In the genomic region with DNA sequence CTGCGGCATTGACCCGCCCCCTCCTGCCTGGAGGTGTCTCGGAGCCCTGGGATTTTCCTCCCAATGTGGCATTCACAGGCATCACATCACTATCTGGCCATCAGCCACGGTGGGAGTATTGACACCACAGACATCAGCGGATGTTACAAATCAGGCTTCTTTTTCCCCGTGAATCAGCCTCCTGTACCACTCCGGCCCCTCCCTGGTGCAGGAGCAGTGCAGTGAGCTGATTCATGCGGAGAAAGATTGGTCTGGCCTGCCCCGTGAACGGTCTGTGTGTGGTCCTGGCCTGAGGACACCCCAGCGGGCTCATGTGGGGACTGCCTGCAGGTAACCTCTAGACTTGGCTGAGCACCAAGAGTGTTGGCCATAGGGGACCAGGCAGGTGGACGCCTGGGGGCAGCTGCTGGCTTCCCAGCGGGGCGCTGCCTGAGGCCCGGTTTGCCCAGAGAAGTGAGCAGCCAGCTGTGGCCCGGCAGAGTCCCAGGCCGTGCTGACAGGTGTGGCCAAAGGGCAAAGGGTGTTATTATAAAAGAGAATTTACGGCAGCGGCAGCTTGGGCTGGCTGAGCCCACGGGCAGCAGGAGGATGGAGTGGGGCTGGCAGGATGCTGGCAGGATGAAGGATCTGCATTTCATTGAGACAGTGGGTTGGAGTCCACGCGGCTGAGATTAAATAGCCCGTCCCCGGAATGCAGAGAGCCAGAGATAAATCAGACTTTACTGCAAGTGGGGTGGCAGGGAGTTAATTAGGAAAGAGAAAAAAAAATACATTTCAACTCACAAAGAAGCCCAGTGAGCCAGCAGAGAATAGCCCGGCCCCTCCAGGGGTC, we compare ENCODE assay signal across 14 cellular contexts. TPM values are rescaled to one million over a fixed set of nuclear protein-coding genes. Genes with fewer than 3 reads are reported as not detected.
DNase-seq lines count a peak whose midpoint lies in the region; ATAC-seq, FAIRE-seq and TF ChIP-seq lines count a peak whose summit lies in the region.
"Had no signal": no experiment of that assay in that cellular context is flagged by ENCODE, and none has a peak within 500 bp of the region (broad histone marks: within the 10 kb centered on the region; RNA-seq: fewer than 3 reads in every experiment).

No MANE protein-coding gene starts in this region.

- no peaks in the 10 kb centered on the region for H4K20me1 ChIP-seq in fibroblast of lung (ENCODE audit: control insufficient read depth, extremely low read depth, insufficient read depth, low read length)

- H3K4me2 ChIP-seq in fibroblast of lung (ENCODE audit: extremely low read depth, insufficient read depth, low read length): no peak overlapping the region

- peak; percentile 14 for DNase-seq in NCI-H1694 treated with DMSO at 0.1 percent for 48 hours (lab: John Stamatoyannopoulos, UW)
- DNase-seq in NCI-H1694 (lab: John Stamatoyannopoulos, UW): no peak
- peak; percentile 88 for DNase-seq in RWPE1 (ENCODE audit: low spot score)
- peak; percentile 53 to 89 for DNase-seq in fibroblast of lung (ENCODE audit: low read depth in 2 of 2)
- DNase-seq in small intestine: peak; percentile 34
- no peak for DNase-seq in activated T-cell treated with anti-CD3 and anti-CD28 coated beads, Interleukin-2, amount 50 U/mL, for 4 hours
- no peak for DNase-seq in immature natural killer cell
- DNase-seq: NCI-H446 treated with DMSO at 0.1 percent for 48 hours; stimulated activated CD4-positive, alpha-beta T cell treated with anti-CD3 and anti-CD28 coated beads, Interleukin-4, amount 100 ng/mL, for 1 hour had no signal

- POLR2A ChIA-PET in RWPE1 (lab: Yijun Ruan, JAX; ENCODE audit: low non-redundant PET): no interaction called here

- no peaks in the 10 kb centered on the region for H3K36me3 Mint-ChIP-seq in activated T-cell treated with anti-CD3 and anti-CD28 coated beads, Interleukin-2, amount 50 U/mL, for 4 hours (ENCODE audit: insufficient read depth)
- no peaks in the 10 kb centered on the region for H3K36me3 Mint-ChIP-seq in immature natural killer cell

- H3K27ac Mint-ChIP-seq in immature natural killer cell: no peak overlapping the region
- H3K27ac Mint-ChIP-seq: nephron; T-helper 2 cell treated with Interferon-gamma antibody and Interleukin-4, amounts not matched to agents 5 μg/mL and 100 μg/mL, for 36 hours had no signal

- H3K27me3 Mint-ChIP-seq in activated T-cell treated with anti-CD3 and anti-CD28 coated beads, Interleukin-2, amount 50 U/mL, for 4 hours (ENCODE audit: low read depth): no peaks in the 10 kb centered on the region
- H3K27me3 Mint-ChIP-seq in immature natural killer cell (ENCODE audit: low read depth in 3 of 3): peaks cover 2 to 3% (median 2%) of the 10 kb centered on the region in 3 donors

- no peak overlapping the region for H2AFZ ChIP-seq in fibroblast of lung (ENCODE audit: low read length)

- no peaks in the 10 kb centered on the region for H3K36me3 ChIP-seq in fibroblast of lung (ENCODE audit: control insufficient read depth, insufficient read depth, low read length)
- H3K36me3 ChIP-seq in small intestine (ENCODE audit: control insufficient read depth in 2 of 2, insufficient read depth in 2 of 2, low read length in 2 of 2): no peaks in the 10 kb centered on the region

- FAIRE-seq in small intestine (lab: Jason Lieb, UNC): no peak

- no peak overlapping the region for H3K4me3 Mint-ChIP-seq in activated T-cell treated with anti-CD3 and anti-CD28 coated beads, Interleukin-2, amount 50 U/mL, for 4 hours
- H3K4me3 Mint-ChIP-seq in immature natural killer cell: no peak overlapping the region
- H3K4me3 Mint-ChIP-seq: T-helper 2 cell treated with Interferon-gamma antibody and Interleukin-4, amounts not matched to agents 5 μg/mL and 100 μg/mL, for 36 hours had no signal

- H3K9ac ChIP-seq in fibroblast of lung (ENCODE audit: insufficient read depth, low read length): no peak overlapping the region

- CTCF ChIA-PET in RWPE1 (lab: Yijun Ruan, JAX): interaction anchor here (0.6 kb wide), 3 partner anchors 110 to 425 kb away, joined by 3 to 7 read pairs (median 3); no protein-coding TSS in a partner anchor

- H3K27me3 ChIP-seq in fibroblast of lung (ENCODE audit: control insufficient read depth, insufficient read depth, low read length): no peaks in the 10 kb centered on the region
- H3K27me3 ChIP-seq in small intestine (ENCODE audit: control insufficient read depth in 2 of 2, insufficient read depth in 2 of 2, low read length in 2 of 2): peaks cover 0 to 2% of the 10 kb centered on the region in 2 donors

- H3K9me3 Mint-ChIP-seq in activated T-cell treated with anti-CD3 and anti-CD28 coated beads, Interleukin-2, amount 50 U/mL, for 4 hours: no peaks in the 10 kb centered on the region
- H3K9me3 Mint-ChIP-seq in immature natural killer cell: no peaks in the 10 kb centered on the region
- H3K9me3 Mint-ChIP-seq: T-helper 2 cell treated with Interferon-gamma antibody and Interleukin-4, amounts not matched to agents 5 μg/mL and 100 μg/mL, for 36 hours had no signal

- H3K4me3 ChIP-seq in fibroblast of lung (replicated peaks in 1 of 4; ENCODE audit: control extremely low read depth in 1 of 4, insufficient read depth in 1 of 4, low read depth in 3 of 4, low read length in 4 of 4) (no peak overlapping the region), small intestine (ENCODE audit: low read depth in 1 of 2, low read length in 2 of 2) (no peak overlapping the region)
- H3K4me3 ChIP-seq: coronary artery had no signal

- TF ChIP-seq CTCF in RWPE1 (conservative IDR thresholded peaks at IDR 0.05; ENCODE audit: low read depth): no peak
- no peak for TF ChIP-seq CTCF in fibroblast of lung (conservative IDR thresholded peaks at IDR 0.05 in 1 of 2, IDR thresholded peaks at IDR 0.05 in 1 of 2; ENCODE audit: low read depth in 1 of 2, low read length in 2 of 2)

- no peak for ATAC-seq in activated T-cell treated with anti-CD3 and anti-CD28 coated beads, Interleukin-2, amount 50 U/mL, for 4 hours
- no peak for ATAC-seq in HG03460 (IDR thresholded peaks at IDR 0.05; ENCODE audit: unreplicated experiment)

- no peaks in the 10 kb centered on the region for H3K79me2 ChIP-seq in fibroblast of lung (ENCODE audit: control insufficient read depth, insufficient read depth, low read length)

- 38 to 63% (median 53%) methylated on average over 25 of the region's 25 CpGs for WGBS in small intestine, 3 donors

- peak overlapping the region; percentile 84 for H3K27ac ChIP-seq in RWPE1
- H3K27ac ChIP-seq in fibroblast of lung (ENCODE audit: insufficient read depth, low read length): no peak overlapping the region
- H3K27ac ChIP-seq in small intestine (ENCODE audit: low read depth in 1 of 2, low read length in 1 of 2): no peak overlapping the region
- H3K27ac ChIP-seq: 22Rv1, coronary artery had no signal

- H3K9me3 ChIP-seq in fibroblast of lung (ENCODE audit: control insufficient read depth, insufficient read depth, low read depth, low read length): no peaks in the 10 kb centered on the region
- H3K9me3 ChIP-seq in small intestine (ENCODE audit: control insufficient read depth, low read depth): no peaks in the 10 kb centered on the region

- peaks cover 27% of the 10 kb centered on the region for H3K4me1 Mint-ChIP-seq in activated T-cell treated with anti-CD3 and anti-CD28 coated beads, Interleukin-2, amount 50 U/mL, for 4 hours (ENCODE audit: low read depth)
- peaks cover 13 to 14% of the 10 kb centered on the region in 2 donors for H3K4me1 Mint-ChIP-seq in immature natural killer cell

- H3K4me1 ChIP-seq in fibroblast of lung (ENCODE audit: control insufficient read depth, extremely low read depth, insufficient read depth, low read length): peaks cover 6% of the 10 kb centered on the region
- no peaks in the 10 kb centered on the region for H3K4me1 ChIP-seq in small intestine (ENCODE audit: control insufficient read depth in 2 of 2, insufficient read depth in 1 of 2, low read depth in 1 of 2, low read length in 1 of 2)

RNA-seq across cellular contexts. Expression of gene GNA12, which starts 32.1 kb away (rescaled TPM):
- total RNA-seq in fibroblast of lung: 23.1 and 36.2 TPM in 2 replicates
- polyA plus RNA-seq in fibroblast of lung (119 and 137 TPM in 2 replicates), small intestine (10 to 100 TPM in 1 of 3 donors, 1 to 10 TPM in 2; 3.4 to 19.2 (median 9.7) TPM), immature natural killer cell (1 to 10 TPM; 4.7 to 6.1 (median 4.8) TPM)
- 87.8 and 89.1 TPM in 2 replicates for polyA plus RNA-seq in fibroblast of lung (2012)
- polyA minus RNA-seq in fibroblast of lung (ENCODE audit: low replicate concordance): 174 and 188 TPM in 2 replicates
- 10 to 100 TPM; 23.7 to 25.7 (median 25.0) TPM for total RNA-seq in activated T-cell treated with anti-CD3 and anti-CD28 coated beads, Interleukin-2, amount 50 U/mL, for 4 hours

Comparison
In these comparisons a context has a peak if more than half of its experiments do, and no peak if none do; other contexts are left out.
1. DNase-seq: peak in NCI-H1694 treated with DMSO at 0.1 percent for 48 hours (single experiment), RWPE1 (single experiment), fibroblast of lung (2 of 2) and small intestine (single experiment); none in NCI-H1694 (single experiment), activated T-cell treated with anti-CD3 and anti-CD28 coated beads, Interleukin-2, amount 50 U/mL, for 4 hours (single experiment) and immature natural killer cell (0 of 3).
2. RNA of gene GNA12, which starts 32.1 kb away (polyA plus RNA-seq): 87.8 to 137 TPM in fibroblast of lung; 3.4 to 19.2 TPM in small intestine and 4.7 to 6.1 TPM in immature natural killer cell; every median in the first group is over 4 times any median in the second.